ENCODE assay signal across 2 cellular contexts in the genomic region with DNA sequence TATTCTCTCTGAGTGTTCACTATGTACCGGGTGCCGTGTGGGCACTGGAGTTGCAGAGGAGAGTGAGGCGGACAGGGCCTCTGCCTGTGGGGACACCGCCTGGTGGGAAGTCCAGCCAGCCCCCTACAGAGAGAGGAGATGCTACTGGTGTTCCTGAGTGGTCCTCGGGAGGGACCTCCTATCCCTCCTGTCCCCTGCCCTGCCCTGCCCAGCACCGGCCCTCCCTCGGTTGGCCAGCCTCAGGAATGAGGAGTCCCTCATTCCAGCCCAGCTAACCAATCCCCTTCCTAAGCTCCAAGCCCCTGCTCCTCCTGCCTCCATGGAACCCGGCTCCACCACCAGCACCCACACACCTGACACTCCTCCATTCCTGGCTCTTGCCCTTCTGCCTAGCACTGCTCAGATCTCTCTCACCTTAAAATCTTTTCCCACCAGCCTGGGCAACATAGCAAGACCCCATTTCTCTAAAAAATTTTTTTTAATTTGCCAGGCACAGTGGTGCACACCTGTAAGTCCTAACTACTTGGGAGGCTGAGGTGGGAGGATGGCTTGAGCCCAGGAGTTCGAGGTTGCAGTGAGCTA.
TF ChIP-seq lines count a peak whose summit lies in the region.

No MANE protein-coding gene starts in this region.

TF ChIP-seq in SK-N-SH treated with all-trans-retinoic acid at 6 μM for 48 hours, 23 proteins besides CTCF, POLR2A, EP300 and RAD21:
- TF ChIP-seq ZNF70 (CRISPR knock-in tag; IDR thresholded peaks at IDR 0.05), result no peak
- TF ChIP-seq ZNF565 (CRISPR knock-in tag; conservative IDR thresholded peaks at IDR 0.05; ENCODE audit: low read depth), result no peak
- no peak for TF ChIP-seq GLIS3 (CRISPR knock-in tag; IDR thresholded peaks at IDR 0.05)
- TF ChIP-seq, protein P1, sequence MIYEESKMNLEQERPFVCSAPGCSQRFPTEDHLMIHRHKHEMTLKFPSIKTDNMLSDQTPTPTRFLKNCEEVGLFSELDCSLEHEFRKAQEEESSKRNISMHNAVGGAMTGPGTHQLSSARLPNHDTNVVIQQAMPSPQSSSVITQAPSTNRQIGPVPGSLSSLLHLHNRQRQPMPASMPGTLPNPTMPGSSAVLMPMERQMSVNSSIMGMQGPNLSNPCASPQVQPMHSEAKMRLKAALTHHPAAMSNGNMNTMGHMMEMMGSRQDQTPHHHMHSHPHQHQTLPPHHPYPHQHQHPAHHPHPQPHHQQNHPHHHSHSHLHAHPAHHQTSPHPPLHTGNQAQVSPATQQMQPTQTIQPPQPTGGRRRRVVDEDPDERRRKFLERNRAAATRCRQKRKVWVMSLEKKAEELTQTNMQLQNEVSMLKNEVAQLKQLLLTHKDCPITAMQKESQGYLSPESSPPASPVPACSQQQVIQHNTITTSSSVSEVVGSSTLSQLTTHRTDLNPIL (CRISPR knock-in tag; IDR thresholded peaks at IDR 0.05; ENCODE audit: low read depth), result no peak
- TF ChIP-seq ARNTL (CRISPR knock-in tag; IDR thresholded peaks at IDR 0.05; ENCODE audit: borderline replicate concordance, low read depth), result no peak
- no peak for TF ChIP-seq CSDC2 (CRISPR knock-in tag; IDR thresholded peaks at IDR 0.05)
- no peak for TF ChIP-seq ISL1 (CRISPR knock-in tag; IDR thresholded peaks at IDR 0.05)
- TF ChIP-seq, protein P2, sequence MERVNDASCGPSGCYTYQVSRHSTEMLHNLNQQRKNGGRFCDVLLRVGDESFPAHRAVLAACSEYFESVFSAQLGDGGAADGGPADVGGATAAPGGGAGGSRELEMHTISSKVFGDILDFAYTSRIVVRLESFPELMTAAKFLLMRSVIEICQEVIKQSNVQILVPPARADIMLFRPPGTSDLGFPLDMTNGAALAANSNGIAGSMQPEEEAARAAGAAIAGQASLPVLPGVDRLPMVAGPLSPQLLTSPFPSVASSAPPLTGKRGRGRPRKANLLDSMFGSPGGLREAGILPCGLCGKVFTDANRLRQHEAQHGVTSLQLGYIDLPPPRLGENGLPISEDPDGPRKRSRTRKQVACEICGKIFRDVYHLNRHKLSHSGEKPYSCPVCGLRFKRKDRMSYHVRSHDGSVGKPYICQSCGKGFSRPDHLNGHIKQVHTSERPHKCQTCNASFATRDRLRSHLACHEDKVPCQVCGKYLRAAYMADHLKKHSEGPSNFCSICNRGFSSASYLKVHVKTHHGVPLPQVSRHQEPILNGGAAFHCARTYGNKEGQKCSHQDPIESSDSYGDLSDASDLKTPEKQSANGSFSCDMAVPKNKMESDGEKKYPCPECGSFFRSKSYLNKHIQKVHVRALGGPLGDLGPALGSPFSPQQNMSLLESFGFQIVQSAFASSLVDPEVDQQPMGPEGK (CRISPR knock-in tag; IDR thresholded peaks at IDR 0.05; ENCODE audit: borderline replicate concordance), result no peak
- TF ChIP-seq CSRNP3 (CRISPR knock-in tag; IDR thresholded peaks at IDR 0.05), result no peak
TF ChIP-seq in SK-N-SH treated with all-trans-retinoic acid at 6 μM for 48 hours: peak in this region for 0.

TF ChIP-seq in SK-N-SH, 30 proteins besides CTCF, POLR2A, EP300 and RAD21:
- TF ChIP-seq JUND (IDR thresholded peaks at IDR 0.05) (no peak), FOSL2 (IDR thresholded peaks at IDR 0.05; ENCODE audit: borderline replicate concordance, low read depth) (no peak), NRF1 (IDR thresholded peaks at IDR 0.05; ENCODE audit: low read depth, low read length) (no peak)
TF ChIP-seq in SK-N-SH: peak in this region for 0.
